In the genomic region with DNA sequence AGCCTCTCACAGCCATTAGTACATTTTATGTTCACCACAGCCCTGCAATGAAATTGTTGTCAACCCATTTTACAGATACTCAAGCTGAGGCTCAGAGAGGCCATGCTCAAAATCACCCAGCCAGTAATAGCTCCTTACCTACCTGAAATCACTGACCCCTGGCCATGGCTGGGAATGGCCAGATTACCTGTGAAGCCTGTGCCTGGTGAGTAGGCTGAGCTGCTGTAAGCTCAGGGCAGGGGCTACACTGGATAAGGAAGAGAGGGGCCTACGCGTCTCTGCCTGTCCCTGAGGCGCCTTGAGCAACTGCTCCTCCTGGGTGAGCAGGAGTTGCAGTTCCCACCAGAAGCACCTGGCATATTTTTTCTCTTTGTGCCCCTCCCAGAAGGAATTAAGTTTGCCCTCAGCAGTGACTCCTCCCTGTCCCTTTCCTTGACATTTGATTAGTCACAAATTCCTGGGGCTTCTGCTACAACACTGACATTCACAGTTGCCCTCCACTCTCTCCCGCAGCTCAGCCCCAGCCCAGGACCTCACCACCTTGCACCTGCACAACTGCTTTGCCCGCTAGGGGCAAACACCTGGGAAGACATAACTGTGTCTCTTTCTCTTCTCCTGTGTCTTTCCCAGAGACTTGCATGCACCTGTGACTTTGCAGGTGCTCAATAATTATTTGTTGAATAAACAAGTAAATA, we compare ENCODE assay signal across 22 cellular contexts. TPM values are rescaled to one million over a fixed set of nuclear protein-coding genes. Genes with fewer than 3 reads are reported as not detected.
A peak's percentile ranks its signal among the peaks of the same experiment; 100 is the strongest.
DNase-seq lines count a peak whose midpoint lies in the region; ATAC-seq and TF ChIP-seq lines count a peak whose summit lies in the region.
"Had no signal": no experiment of that assay in that cellular context is flagged by ENCODE, and none has a peak within 500 bp of the region (broad histone marks: within the 10 kb centered on the region; RNA-seq: fewer than 3 reads in every experiment).

No MANE protein-coding gene starts in this region.

- H3K4me3 ChIP-seq in breast epithelium (no peak overlapping the region), vagina (peak overlapping the region in 1 of 2 donors; percentile 8), upper lobe of left lung (no peak overlapping the region)
- H3K4me3 ChIP-seq: esophagus muscularis mucosa, lung had no signal

- H3K27ac Mint-ChIP-seq in MCF 10A (ENCODE audit: low read depth, unreplicated experiment), result peak overlapping the region; percentile 73
- H3K27ac Mint-ChIP-seq: activated naive CD8-positive, alpha-beta T cell; nephron; stimulated activated memory B cell treated with anti-CD40 and anti-IgM and Interleukin-4, amounts not matched to agents 10 μg/mL and 1 μg/mL and 100 μg/mL, for 72 hours had no signal

- CTCF ChIA-PET in MCF 10A (lab: Yijun Ruan, JAX), result interaction anchor here (0.5 to 2.2 kb wide), 10 partner anchors 9 to 993 kb away, joined by 3 to 8 read pairs (median 4); partner anchors contain the start of gene FAF2

- intact Hi-C loops in MCF 10A (cut with micrococcal nuclease), result no loop called here
- intact Hi-C loops in breast epithelium (cut with DNase I; ENCODE audit: low total_unique reads), result no loop called here
- intact Hi-C loops in vagina (cut with DNase I), result no loop called here

- H3K27me3 Mint-ChIP-seq in MCF 10A (ENCODE audit: insufficient read depth, unreplicated experiment), result no peaks in the 10 kb centered on the region
- H3K27me3 Mint-ChIP-seq: activated naive CD8-positive, alpha-beta T cell; dendritic cell treated with granulocyte-macrophage colony-stimulating factor and Interleukin-4, amounts not matched to agents 40 ng/mL and 50 ng/mL, for 4 days; stimulated activated memory B cell treated with anti-CD40 and anti-IgM and Interleukin-4, amounts not matched to agents 10 μg/mL and 1 μg/mL and 100 μg/mL, for 72 hours had no signal

- H3K9me3 ChIP-seq in breast epithelium (no peaks in the 10 kb centered on the region), vagina (no peaks in the 10 kb centered on the region), upper lobe of left lung (no peaks in the 10 kb centered on the region)
- H3K9me3 ChIP-seq: esophagus muscularis mucosa had no signal

- no peaks in the 10 kb centered on the region for H3K9me3 Mint-ChIP-seq in MCF 10A (ENCODE audit: unreplicated experiment)
- H3K9me3 Mint-ChIP-seq: brain; dendritic cell treated with granulocyte-macrophage colony-stimulating factor and Interleukin-4, amounts not matched to agents 40 ng/mL and 50 ng/mL, for 4 days; immature natural killer cell; nephron; stimulated activated memory B cell treated with anti-CD40 and anti-IgM and Interleukin-4, amounts not matched to agents 10 μg/mL and 1 μg/mL and 100 μg/mL, for 72 hours had no signal

- no peak for TF ChIP-seq EP300 in upper lobe of left lung (IDR thresholded peaks at IDR 0.05)

- TF ChIP-seq CTCF in MCF 10A (IDR thresholded peaks at IDR 0.05; ENCODE audit: unreplicated experiment) (peak; percentile 17), breast epithelium (IDR thresholded peaks at IDR 0.05) (no peak), vagina (IDR thresholded peaks at IDR 0.05) (no peak), upper lobe of left lung (IDR thresholded peaks at IDR 0.05) (no peak)

- TF ChIP-seq POLR2A in breast epithelium (IDR thresholded peaks at IDR 0.05), result no peak
- TF ChIP-seq POLR2A in vagina (IDR thresholded peaks at IDR 0.05), result no peak
- no peak for TF ChIP-seq POLR2A in upper lobe of left lung (IDR thresholded peaks at IDR 0.05)

- H3K36me3 Mint-ChIP-seq in MCF 10A (ENCODE audit: insufficient read depth, unreplicated experiment), result peaks cover 62% of the 10 kb centered on the region

- peaks cover 0 to 11% of the 10 kb centered on the region in 2 donors for H3K4me1 ChIP-seq in breast epithelium
- H3K4me1 ChIP-seq in vagina, result peaks cover 85% of the 10 kb centered on the region
- H3K4me1 ChIP-seq in upper lobe of left lung, result peaks cover 31 to 46% (median 39%) of the 10 kb centered on the region in 4 donors

- H3K27ac ChIP-seq in breast epithelium (no peak overlapping the region), vagina (peak overlapping the region; percentile 95), upper lobe of left lung (no peak overlapping the region)
- H3K27ac ChIP-seq: esophagus muscularis mucosa had no signal

- WGBS in upper lobe of left lung, 2 donors, result 93 to 96% methylated on average over 3 to 5 of the region's 5 CpGs

- POLR2A ChIA-PET in MCF 10A (lab: Yijun Ruan, JAX), result interaction anchor here (0.6 to 11.3 kb wide), 9 partner anchors 10 to 1037 kb away, joined by 3 to 110 read pairs (median 4); partner anchors contain the start of genes FAF2, HIGD2A, KIAA1191 and NOP16

- no TSS peak for BruUV-seq in MCF 10A (replicated peaks; lab: Mats Ljungman, UMichigan)

- no peak for ATAC-seq in upper lobe of left lung (ENCODE audit: low FRiP score in 2 of 2)
- ATAC-seq: Panc1; stimulated activated memory B cell treated with anti-CD40 and anti-IgM and Interleukin-4, amounts not matched to agents 10 μg/mL and 1 μg/mL and 100 μg/mL, for 72 hours had no signal

- H3K4me3 Mint-ChIP-seq in MCF 10A (ENCODE audit: unreplicated experiment), result peak overlapping the region; percentile 83
- H3K4me3 Mint-ChIP-seq: activated naive CD8-positive, alpha-beta T cell; brain; dendritic cell treated with granulocyte-macrophage colony-stimulating factor and Interleukin-4, amounts not matched to agents 40 ng/mL and 50 ng/mL, for 4 days; immature natural killer cell; nephron; stimulated activated memory B cell treated with anti-CD40 and anti-IgM and Interleukin-4, amounts not matched to agents 10 μg/mL and 1 μg/mL and 100 μg/mL, for 72 hours had no signal

- H3K4me1 Mint-ChIP-seq in MCF 10A (ENCODE audit: insufficient read depth, unreplicated experiment), result peaks cover 58% of the 10 kb centered on the region

- DNase-seq in MCF 10A (ENCODE audit: unreplicated experiment), result peak; percentile 45
- no peak for DNase-seq in breast epithelium (ENCODE audit: low spot score in 2 of 2)
- peak; percentile 76 for DNase-seq in SW480 (ENCODE audit: low spot score)
- peak; percentile 58 for DNase-seq in kidney tubule cell (ENCODE audit: low spot score)
- DNase-seq in vagina (ENCODE audit: extremely low spot score in 2 of 2), result no peak
- DNase-seq in upper lobe of left lung, result no peak
- no peak for DNase-seq in NCI-H345 treated with DMSO at 0.1 percent for 48 hours (lab: John Stamatoyannopoulos, UW; ENCODE audit: unreplicated experiment)
- DNase-seq in NCI-H446 treated with DMSO at 0.1 percent for 48 hours (lab: John Stamatoyannopoulos, UW), result no peak
- DNase-seq: ACHN, activated T-cell treated with anti-CD3 and anti-CD28 coated beads for 4 hours, DMS53, immature natural killer cell, NCI-H1930, NCI-H526 had no signal

- H3K36me3 ChIP-seq in breast epithelium (no peaks in the 10 kb centered on the region), vagina (peaks cover 0 to 26% of the 10 kb centered on the region in 2 donors), upper lobe of left lung (peaks cover 2 to 43% (median 34%) of the 10 kb centered on the region in 4 donors)

- H3K27me3 ChIP-seq in breast epithelium, result no peaks in the 10 kb centered on the region
- no peaks in the 10 kb centered on the region for H3K27me3 ChIP-seq in vagina
- no peaks in the 10 kb centered on the region for H3K27me3 ChIP-seq in upper lobe of left lung
- H3K27me3 ChIP-seq: esophagus muscularis mucosa had no signal

RNA-seq across cellular contexts. Expression of gene CLTB, which starts 5.7 kb away (rescaled TPM):
- total RNA-seq in MCF 10A (2022) (333 and 339 TPM in 2 replicates), breast epithelium (100 to 1,000 TPM in 2 of 3 donors, 10 to 100 TPM in 1; 91.0 to 122 (median 121) TPM), vagina (254 TPM), upper lobe of left lung (100 to 1,000 TPM in 4 of 6 donors, 10 to 100 TPM in 2; 54.5 to 187 (median 109) TPM)

RNA-seq across cellular contexts. Expression of gene HIGD2A, which starts 22.1 kb away (rescaled TPM):
- total RNA-seq in MCF 10A (2022) (167 and 196 TPM in 2 replicates), breast epithelium (100 to 1,000 TPM in 1 of 3 donors, 10 to 100 TPM in 2; 68.5 to 134 (median 80.2) TPM), vagina (124 TPM), upper lobe of left lung (100 to 1,000 TPM in 3 of 6 donors, 10 to 100 TPM in 3; 46.5 to 108 (median 93.6) TPM)

RNA-seq across cellular contexts. Expression of gene NOP16, which starts 22.2 kb away (rescaled TPM):
- 90.9 and 134 TPM in 2 replicates for total RNA-seq in MCF 10A (2022)
- total RNA-seq in breast epithelium, result 10 to 100 TPM in 2 of 3 donors, 1 to 10 TPM in 1; 8.5 to 13.8 (median 12.4) TPM
- 48.6 TPM for total RNA-seq in vagina
- 10 to 100 TPM in 4 of 6 donors, 1 to 10 TPM in 2; 3.1 to 25.4 (median 12.1) TPM for total RNA-seq in upper lobe of left lung

RNA-seq across cellular contexts. Expression of gene FAF2, which starts 37.6 kb away (rescaled TPM):
- total RNA-seq in MCF 10A (2022), result 78.3 and 97.2 TPM in 2 replicates
- total RNA-seq in breast epithelium, result 10 to 100 TPM; 26.9 to 38.2 (median 28.5) TPM
- total RNA-seq in vagina, result 25.3 TPM
- 10 to 100 TPM; 11.5 to 33.0 (median 30.0) TPM for total RNA-seq in upper lobe of left lung

RNA-seq across cellular contexts. Expression of gene ARL10, which starts 45.3 kb away (rescaled TPM):
- total RNA-seq in MCF 10A (2022), result 1.1 and 1.3 TPM in 2 replicates
- 10 to 100 TPM in 1 of 3 donors, 1 to 10 TPM in 2; 5.6 to 17.7 (median 6.6) TPM for total RNA-seq in breast epithelium
- 9.8 TPM for total RNA-seq in vagina
- total RNA-seq in upper lobe of left lung, result 1 to 10 TPM; 2.7 to 7.8 (median 4.1) TPM

Comparison
In these comparisons a context has a peak if more than half of its experiments do, and no peak if none do; other contexts are left out.
1. DNase-seq: peak in MCF 10A (single experiment), SW480 (single experiment) and kidney tubule cell (single experiment); none in breast epithelium (0 of 2), vagina (0 of 2), upper lobe of left lung (0 of 2), NCI-H345 treated with DMSO at 0.1 percent for 48 hours (single experiment) and NCI-H446 treated with DMSO at 0.1 percent for 48 hours (single experiment).